Comparison of ENCODE assay signal across 1 cellular context in the genomic region with DNA sequence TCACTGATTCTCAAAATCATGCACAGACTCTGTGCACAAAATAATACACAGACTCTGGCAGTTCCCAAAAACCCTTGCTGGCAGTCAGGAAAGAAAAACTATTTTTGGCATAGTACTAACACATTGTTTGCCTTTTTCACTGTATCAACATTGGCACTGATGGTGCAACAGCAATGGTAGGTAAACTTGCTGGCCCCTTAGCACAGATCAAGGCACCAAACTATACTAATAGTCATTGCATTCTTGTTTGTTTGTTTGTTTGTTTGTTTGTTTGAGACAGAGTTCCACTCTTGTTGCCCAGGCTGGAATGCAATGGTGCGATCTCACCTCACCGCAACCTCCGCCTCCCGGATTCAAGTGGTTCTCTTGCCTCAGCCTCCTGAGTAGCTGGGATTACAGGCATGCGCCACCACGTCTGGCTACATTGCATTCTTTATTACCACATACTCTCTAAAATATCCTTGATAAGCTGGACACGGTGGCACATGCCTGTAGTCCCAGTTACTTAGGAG.
TF ChIP-seq lines count a peak whose summit lies in the region.

No MANE protein-coding gene starts in this region.

TF ChIP-seq in HepG2, 621 proteins besides CTCF, POLR2A, EP300 and RAD21 (continued from another document and continues in another):
- no peak for TF ChIP-seq YEATS4 (CRISPR knock-in tag; IDR thresholded peaks at IDR 0.05; ENCODE audit: borderline replicate concordance)
- TF ChIP-seq, protein P1, sequence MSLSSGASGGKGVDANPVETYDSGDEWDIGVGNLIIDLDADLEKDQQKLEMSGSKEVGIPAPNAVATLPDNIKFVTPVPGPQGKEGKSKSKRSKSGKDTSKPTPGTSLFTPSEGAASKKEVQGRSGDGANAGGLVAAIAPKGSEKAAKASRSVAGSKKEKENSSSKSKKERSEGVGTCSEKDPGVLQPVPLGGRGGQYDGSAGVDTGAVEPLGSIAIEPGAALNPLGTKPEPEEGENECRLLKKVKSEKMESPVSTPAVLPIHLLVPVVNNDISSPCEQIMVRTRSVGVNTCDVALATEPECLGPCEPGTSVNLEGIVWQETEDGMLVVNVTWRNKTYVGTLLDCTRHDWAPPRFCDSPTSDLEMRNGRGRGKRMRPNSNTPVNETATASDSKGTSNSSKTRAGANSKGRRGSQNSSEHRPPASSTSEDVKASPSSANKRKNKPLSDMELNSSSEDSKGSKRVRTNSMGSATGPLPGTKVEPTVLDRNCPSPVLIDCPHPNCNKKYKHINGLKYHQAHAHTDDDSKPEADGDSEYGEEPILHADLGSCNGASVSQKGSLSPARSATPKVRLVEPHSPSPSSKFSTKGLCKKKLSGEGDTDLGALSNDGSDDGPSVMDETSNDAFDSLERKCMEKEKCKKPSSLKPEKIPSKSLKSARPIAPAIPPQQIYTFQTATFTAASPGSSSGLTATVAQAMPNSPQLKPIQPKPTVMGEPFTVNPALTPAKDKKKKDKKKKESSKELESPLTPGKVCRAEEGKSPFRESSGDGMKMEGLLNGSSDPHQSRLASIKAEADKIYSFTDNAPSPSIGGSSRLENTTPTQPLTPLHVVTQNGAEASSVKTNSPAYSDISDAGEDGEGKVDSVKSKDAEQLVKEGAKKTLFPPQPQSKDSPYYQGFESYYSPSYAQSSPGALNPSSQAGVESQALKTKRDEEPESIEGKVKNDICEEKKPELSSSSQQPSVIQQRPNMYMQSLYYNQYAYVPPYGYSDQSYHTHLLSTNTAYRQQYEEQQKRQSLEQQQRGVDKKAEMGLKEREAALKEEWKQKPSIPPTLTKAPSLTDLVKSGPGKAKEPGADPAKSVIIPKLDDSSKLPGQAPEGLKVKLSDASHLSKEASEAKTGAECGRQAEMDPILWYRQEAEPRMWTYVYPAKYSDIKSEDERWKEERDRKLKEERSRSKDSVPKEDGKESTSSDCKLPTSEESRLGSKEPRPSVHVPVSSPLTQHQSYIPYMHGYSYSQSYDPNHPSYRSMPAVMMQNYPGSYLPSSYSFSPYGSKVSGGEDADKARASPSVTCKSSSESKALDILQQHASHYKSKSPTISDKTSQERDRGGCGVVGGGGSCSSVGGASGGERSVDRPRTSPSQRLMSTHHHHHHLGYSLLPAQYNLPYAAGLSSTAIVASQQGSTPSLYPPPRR (CRISPR knock-in tag; IDR thresholded peaks at IDR 0.05; ENCODE audit: borderline replicate concordance): no peak
- no peak for TF ChIP-seq ZNF235 (CRISPR knock-in tag; IDR thresholded peaks at IDR 0.05; ENCODE audit: borderline replicate concordance)
- no peak for TF ChIP-seq TCF7 (IDR thresholded peaks at IDR 0.05; ENCODE audit: low read depth)
- TF ChIP-seq ZNF317 (CRISPR knock-in tag; IDR thresholded peaks at IDR 0.05): no peak
- no peak for TF ChIP-seq PTBP1 (IDR thresholded peaks at IDR 0.05; ENCODE audit: low read depth, low read length, poor library complexity, severe bottlenecking)
- TF ChIP-seq, protein P2, sequence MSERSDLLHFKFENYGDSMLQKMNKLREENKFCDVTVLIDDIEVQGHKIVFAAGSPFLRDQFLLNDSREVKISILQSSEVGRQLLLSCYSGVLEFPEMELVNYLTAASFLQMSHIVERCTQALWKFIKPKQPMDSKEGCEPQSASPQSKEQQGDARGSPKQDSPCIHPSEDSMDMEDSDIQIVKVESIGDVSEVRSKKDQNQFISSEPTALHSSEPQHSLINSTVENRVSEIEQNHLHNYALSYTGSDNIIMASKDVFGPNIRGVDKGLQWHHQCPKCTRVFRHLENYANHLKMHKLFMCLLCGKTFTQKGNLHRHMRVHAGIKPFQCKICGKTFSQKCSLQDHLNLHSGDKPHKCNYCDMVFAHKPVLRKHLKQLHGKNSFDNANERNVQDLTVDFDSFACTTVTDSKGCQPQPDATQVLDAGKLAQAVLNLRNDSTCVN (CRISPR knock-in tag; IDR thresholded peaks at IDR 0.05; ENCODE audit: borderline replicate concordance): no peak
- TF ChIP-seq ZNF781 (CRISPR knock-in tag; IDR thresholded peaks at IDR 0.05; ENCODE audit: borderline replicate concordance, not compliant biosample characterization): no peak
- no peak for TF ChIP-seq SUZ12 (IDR thresholded peaks at IDR 0.05; ENCODE audit: low read depth, low read length)
- TF ChIP-seq NFIC (IDR thresholded peaks at IDR 0.05; ENCODE audit: low read length): no peak
- TF ChIP-seq NFE2L1 (CRISPR knock-in tag; IDR thresholded peaks at IDR 0.05; ENCODE audit: borderline replicate concordance): no peak
- TF ChIP-seq, protein P3, sequence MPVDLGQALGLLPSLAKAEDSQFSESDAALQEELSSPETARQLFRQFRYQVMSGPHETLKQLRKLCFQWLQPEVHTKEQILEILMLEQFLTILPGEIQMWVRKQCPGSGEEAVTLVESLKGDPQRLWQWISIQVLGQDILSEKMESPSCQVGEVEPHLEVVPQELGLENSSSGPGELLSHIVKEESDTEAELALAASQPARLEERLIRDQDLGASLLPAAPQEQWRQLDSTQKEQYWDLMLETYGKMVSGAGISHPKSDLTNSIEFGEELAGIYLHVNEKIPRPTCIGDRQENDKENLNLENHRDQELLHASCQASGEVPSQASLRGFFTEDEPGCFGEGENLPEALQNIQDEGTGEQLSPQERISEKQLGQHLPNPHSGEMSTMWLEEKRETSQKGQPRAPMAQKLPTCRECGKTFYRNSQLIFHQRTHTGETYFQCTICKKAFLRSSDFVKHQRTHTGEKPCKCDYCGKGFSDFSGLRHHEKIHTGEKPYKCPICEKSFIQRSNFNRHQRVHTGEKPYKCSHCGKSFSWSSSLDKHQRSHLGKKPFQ (CRISPR knock-in tag; IDR thresholded peaks at IDR 0.05; ENCODE audit: insufficient replicate concordance): no peak
- no peak for TF ChIP-seq BRD4 (CRISPR knock-in tag; IDR thresholded peaks at IDR 0.05)
- TF ChIP-seq YEATS2 (CRISPR knock-in tag; IDR thresholded peaks at IDR 0.05; ENCODE audit: borderline replicate concordance): no peak
- peak; percentile 56; the same call in 1 of the 2 replicates for TF ChIP-seq HMG20A (CRISPR knock-in tag; IDR thresholded peaks at IDR 0.05; ENCODE audit: borderline replicate concordance)
- TF ChIP-seq NFKBIZ (CRISPR knock-in tag; IDR thresholded peaks at IDR 0.05): no peak
- no peak for TF ChIP-seq CC2D1A (CRISPR knock-in tag; IDR thresholded peaks at IDR 0.05)
- TF ChIP-seq ZNF350 (CRISPR knock-in tag; IDR thresholded peaks at IDR 0.05; ENCODE audit: borderline replicate concordance, low read depth): no peak
- TF ChIP-seq, protein P4, sequence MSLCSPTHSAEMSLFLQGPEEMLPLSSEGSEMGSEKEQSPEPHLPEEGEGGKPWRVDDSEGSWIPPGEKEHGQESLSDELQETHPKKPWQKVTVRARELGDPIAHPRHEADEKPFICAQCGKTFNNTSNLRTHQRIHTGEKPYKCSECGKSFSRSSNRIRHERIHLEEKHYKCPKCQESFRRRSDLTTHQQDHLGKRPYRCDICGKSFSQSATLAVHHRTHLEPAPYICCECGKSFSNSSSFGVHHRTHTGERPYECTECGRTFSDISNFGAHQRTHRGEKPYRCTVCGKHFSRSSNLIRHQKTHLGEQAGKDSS (CRISPR knock-in tag; IDR thresholded peaks at IDR 0.05; ENCODE audit: borderline replicate concordance, low read depth): no peak
- TF ChIP-seq, protein P5, sequence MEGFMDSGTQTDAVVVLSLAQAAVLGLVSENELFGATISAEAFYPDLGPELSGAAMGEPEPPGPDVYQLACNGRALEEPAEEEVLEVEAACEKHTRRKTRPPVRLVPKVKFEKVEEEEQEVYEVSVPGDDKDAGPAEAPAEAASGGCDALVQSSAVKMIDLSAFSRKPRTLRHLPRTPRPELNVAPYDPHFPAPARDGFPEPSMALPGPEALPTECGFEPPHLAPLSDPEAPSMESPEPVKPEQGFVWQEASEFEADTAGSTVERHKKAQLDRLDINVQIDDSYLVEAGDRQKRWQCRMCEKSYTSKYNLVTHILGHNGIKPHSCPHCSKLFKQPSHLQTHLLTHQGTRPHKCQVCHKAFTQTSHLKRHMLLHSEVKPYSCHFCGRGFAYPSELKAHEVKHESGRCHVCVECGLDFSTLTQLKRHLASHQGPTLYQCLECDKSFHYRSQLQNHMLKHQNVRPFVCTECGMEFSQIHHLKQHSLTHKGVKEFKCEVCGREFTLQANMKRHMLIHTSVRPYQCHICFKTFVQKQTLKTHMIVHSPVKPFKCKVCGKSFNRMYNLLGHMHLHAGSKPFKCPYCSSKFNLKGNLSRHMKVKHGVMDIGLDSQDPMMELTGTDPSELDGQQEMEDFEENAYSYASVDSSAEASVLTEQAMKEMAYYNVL (CRISPR knock-in tag; IDR thresholded peaks at IDR 0.05; ENCODE audit: borderline replicate concordance): no peak
- TF ChIP-seq, protein P6, sequence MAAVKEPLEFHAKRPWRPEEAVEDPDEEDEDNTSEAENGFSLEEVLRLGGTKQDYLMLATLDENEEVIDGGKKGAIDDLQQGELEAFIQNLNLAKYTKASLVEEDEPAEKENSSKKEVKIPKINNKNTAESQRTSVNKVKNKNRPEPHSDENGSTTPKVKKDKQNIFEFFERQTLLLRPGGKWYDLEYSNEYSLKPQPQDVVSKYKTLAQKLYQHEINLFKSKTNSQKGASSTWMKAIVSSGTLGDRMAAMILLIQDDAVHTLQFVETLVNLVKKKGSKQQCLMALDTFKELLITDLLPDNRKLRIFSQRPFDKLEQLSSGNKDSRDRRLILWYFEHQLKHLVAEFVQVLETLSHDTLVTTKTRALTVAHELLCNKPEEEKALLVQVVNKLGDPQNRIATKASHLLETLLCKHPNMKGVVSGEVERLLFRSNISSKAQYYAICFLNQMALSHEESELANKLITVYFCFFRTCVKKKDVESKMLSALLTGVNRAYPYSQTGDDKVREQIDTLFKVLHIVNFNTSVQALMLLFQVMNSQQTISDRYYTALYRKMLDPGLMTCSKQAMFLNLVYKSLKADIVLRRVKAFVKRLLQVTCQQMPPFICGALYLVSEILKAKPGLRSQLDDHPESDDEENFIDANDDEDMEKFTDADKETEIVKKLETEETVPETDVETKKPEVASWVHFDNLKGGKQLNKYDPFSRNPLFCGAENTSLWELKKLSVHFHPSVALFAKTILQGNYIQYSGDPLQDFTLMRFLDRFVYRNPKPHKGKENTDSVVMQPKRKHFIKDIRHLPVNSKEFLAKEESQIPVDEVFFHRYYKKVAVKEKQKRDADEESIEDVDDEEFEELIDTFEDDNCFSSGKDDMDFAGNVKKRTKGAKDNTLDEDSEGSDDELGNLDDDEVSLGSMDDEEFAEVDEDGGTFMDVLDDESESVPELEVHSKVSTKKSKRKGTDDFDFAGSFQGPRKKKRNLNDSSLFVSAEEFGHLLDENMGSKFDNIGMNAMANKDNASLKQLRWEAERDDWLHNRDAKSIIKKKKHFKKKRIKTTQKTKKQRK (IDR thresholded peaks at IDR 0.05; ENCODE audit: low read length): no peak
- TF ChIP-seq, protein P7, sequence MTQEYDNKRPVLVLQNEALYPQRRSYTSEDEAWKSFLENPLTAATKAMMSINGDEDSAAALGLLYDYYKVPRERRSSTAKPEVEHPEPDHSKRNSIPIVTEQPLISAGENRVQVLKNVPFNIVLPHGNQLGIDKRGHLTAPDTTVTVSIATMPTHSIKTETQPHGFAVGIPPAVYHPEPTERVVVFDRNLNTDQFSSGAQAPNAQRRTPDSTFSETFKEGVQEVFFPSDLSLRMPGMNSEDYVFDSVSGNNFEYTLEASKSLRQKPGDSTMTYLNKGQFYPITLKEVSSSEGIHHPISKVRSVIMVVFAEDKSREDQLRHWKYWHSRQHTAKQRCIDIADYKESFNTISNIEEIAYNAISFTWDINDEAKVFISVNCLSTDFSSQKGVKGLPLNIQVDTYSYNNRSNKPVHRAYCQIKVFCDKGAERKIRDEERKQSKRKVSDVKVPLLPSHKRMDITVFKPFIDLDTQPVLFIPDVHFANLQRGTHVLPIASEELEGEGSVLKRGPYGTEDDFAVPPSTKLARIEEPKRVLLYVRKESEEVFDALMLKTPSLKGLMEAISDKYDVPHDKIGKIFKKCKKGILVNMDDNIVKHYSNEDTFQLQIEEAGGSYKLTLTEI (CRISPR knock-in tag; conservative IDR thresholded peaks at IDR 0.05): no peak
- TF ChIP-seq, protein P8, sequence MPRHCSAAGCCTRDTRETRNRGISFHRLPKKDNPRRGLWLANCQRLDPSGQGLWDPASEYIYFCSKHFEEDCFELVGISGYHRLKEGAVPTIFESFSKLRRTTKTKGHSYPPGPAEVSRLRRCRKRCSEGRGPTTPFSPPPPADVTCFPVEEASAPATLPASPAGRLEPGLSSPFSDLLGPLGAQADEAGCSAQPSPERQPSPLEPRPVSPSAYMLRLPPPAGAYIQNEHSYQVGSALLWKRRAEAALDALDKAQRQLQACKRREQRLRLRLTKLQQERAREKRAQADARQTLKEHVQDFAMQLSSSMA (CRISPR knock-in tag; IDR thresholded peaks at IDR 0.05): no peak
- TF ChIP-seq, protein P9, sequence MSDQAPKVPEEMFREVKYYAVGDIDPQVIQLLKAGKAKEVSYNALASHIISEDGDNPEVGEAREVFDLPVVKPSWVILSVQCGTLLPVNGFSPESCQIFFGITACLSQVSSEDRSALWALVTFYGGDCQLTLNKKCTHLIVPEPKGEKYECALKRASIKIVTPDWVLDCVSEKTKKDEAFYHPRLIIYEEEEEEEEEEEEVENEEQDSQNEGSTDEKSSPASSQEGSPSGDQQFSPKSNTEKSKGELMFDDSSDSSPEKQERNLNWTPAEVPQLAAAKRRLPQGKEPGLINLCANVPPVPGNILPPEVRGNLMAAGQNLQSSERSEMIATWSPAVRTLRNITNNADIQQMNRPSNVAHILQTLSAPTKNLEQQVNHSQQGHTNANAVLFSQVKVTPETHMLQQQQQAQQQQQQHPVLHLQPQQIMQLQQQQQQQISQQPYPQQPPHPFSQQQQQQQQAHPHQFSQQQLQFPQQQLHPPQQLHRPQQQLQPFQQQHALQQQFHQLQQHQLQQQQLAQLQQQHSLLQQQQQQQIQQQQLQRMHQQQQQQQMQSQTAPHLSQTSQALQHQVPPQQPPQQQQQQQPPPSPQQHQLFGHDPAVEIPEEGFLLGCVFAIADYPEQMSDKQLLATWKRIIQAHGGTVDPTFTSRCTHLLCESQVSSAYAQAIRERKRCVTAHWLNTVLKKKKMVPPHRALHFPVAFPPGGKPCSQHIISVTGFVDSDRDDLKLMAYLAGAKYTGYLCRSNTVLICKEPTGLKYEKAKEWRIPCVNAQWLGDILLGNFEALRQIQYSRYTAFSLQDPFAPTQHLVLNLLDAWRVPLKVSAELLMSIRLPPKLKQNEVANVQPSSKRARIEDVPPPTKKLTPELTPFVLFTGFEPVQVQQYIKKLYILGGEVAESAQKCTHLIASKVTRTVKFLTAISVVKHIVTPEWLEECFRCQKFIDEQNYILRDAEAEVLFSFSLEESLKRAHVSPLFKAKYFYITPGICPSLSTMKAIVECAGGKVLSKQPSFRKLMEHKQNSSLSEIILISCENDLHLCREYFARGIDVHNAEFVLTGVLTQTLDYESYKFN (CRISPR knock-in tag; conservative IDR thresholded peaks at IDR 0.05): no peak
- no peak for TF ChIP-seq ZNF446 (CRISPR knock-in tag; IDR thresholded peaks at IDR 0.05)
- TF ChIP-seq TBX3 (IDR thresholded peaks at IDR 0.05; ENCODE audit: borderline replicate concordance): peak; percentile 20; the same call in 1 of the 2 replicates
- TF ChIP-seq ZNF558 (CRISPR knock-in tag; IDR thresholded peaks at IDR 0.05; ENCODE audit: borderline replicate concordance): no peak
- TF ChIP-seq DMAP1 (CRISPR knock-in tag; IDR thresholded peaks at IDR 0.05): no peak
- TF ChIP-seq ZNF441 (CRISPR knock-in tag; IDR thresholded peaks at IDR 0.05; ENCODE audit: borderline replicate concordance): no peak
- no peak for TF ChIP-seq ELF4 (CRISPR knock-in tag; IDR thresholded peaks at IDR 0.05; ENCODE audit: borderline replicate concordance)
- no peak for TF ChIP-seq KDM3A (CRISPR knock-in tag; IDR thresholded peaks at IDR 0.05; ENCODE audit: low read depth)
- TF ChIP-seq ZMYM2 (CRISPR knock-in tag; IDR thresholded peaks at IDR 0.05): no peak
- no peak for TF ChIP-seq BHLHE40 (IDR thresholded peaks at IDR 0.05; ENCODE audit: low read length)
- no peak for TF ChIP-seq DNMT3B (CRISPR knock-in tag; conservative IDR thresholded peaks at IDR 0.05)
- TF ChIP-seq ZNF703 (CRISPR knock-in tag; IDR thresholded peaks at IDR 0.05; ENCODE audit: borderline replicate concordance): no peak
- TF ChIP-seq ESRRA (CRISPR knock-in tag; IDR thresholded peaks at IDR 0.05; ENCODE audit: low read depth): no peak
- no peak for TF ChIP-seq PAX8 (CRISPR knock-in tag; IDR thresholded peaks at IDR 0.05; ENCODE audit: borderline replicate concordance)
- TF ChIP-seq ZNF367 (CRISPR knock-in tag; IDR thresholded peaks at IDR 0.05; ENCODE audit: borderline replicate concordance): no peak
- TF ChIP-seq HNRNPL (IDR thresholded peaks at IDR 0.05; ENCODE audit: low read depth, low read length): no peak
